9 cellular contexts compared by ENCODE assay signal in the genomic region with DNA sequence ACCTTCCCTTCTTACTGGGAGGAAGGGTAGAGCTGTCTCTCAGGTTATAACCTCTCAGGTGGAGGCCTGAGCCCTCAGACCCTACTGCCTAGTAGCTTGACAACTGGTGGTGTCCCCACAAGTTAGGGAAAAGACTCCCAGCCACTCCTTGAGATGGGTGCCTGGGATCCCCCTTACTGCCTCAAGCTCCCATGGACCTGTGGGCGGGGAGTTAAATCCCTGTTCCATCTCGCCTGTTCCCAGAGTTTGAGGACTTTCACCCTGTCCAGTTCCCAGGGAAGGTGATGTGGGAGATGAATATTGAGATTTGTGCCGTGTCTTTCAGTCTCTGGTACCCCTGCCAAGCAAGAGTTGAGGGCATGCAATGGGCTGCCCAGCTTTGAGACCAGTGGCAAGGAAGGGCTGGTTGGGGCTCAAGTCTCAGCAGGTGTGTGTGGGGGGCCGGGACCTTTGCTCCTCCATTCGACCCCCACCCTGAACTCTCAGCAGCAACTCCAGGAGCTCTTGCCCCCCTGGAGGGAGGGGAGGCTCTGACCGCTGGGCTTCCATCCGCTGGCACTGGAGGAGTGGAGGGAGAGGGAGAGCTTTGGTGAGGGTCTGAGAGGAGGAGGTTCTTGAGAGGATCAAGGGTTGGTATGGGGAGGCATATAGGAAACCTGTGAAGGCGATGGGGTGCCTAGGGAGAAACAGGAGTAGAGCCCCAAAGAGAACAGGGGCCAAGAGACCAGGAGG. TPM values are rescaled to one million over a fixed set of nuclear protein-coding genes. Genes with fewer than 3 reads are reported as not detected.
DNase-seq lines count a peak whose midpoint lies in the region; ATAC-seq and TF ChIP-seq lines count a peak whose summit lies in the region.
"Had no signal": no experiment of that assay in that cellular context is flagged by ENCODE, and none has a peak within 500 bp of the region (broad histone marks: within the 10 kb centered on the region; RNA-seq: fewer than 3 reads in every experiment).

No MANE protein-coding gene starts in this region.

- TF ChIP-seq EP300 in upper lobe of left lung (IDR thresholded peaks at IDR 0.05): no peak

- H3K4me3 Mint-ChIP-seq in activated naive CD4-positive, alpha-beta T cell treated with anti-CD3 and anti-CD28 coated beads, Interleukin-2, amount 50 U/mL, for 24 hours: peak overlapping the region; percentile 95

- H3K27me3 Mint-ChIP-seq in activated naive CD4-positive, alpha-beta T cell treated with anti-CD3 and anti-CD28 coated beads, Interleukin-2, amount 50 U/mL, for 24 hours: no peaks in the 10 kb centered on the region

- 78 to 82% methylated on average over 6 to 8 of the region's 8 CpGs for WGBS in upper lobe of left lung, 2 donors

- H3K4me1 ChIP-seq in mononuclear cell (ENCODE audit: insufficient read depth, low read length) (peaks cover 70% of the 10 kb centered on the region), upper lobe of left lung (peaks cover 68 to 82% (median 76%) of the 10 kb centered on the region in 4 donors)

- peak overlapping the region; percentile 76 for H3K4me3 ChIP-seq in astrocyte of the spinal cord (ENCODE audit: low read depth, low read length)
- H3K4me3 ChIP-seq in mononuclear cell (ENCODE audit: low read length): peak overlapping the region; percentile 96
- H3K4me3 ChIP-seq in upper lobe of left lung: peak overlapping the region in 3 of 4 donors; percentile 72 to 96 (median 80)
- peak overlapping the region in 1 of 2 donors; percentile 68 for H3K4me3 ChIP-seq in foreskin fibroblast (ENCODE audit: low read depth in 1 of 2, low read length in 2 of 2)

- H3K4me1 Mint-ChIP-seq in activated naive CD4-positive, alpha-beta T cell treated with anti-CD3 and anti-CD28 coated beads, Interleukin-2, amount 50 U/mL, for 24 hours: peaks cover 71% of the 10 kb centered on the region

- no peaks in the 10 kb centered on the region for H3K9me3 ChIP-seq in mononuclear cell (ENCODE audit: low read depth, low read length)
- no peaks in the 10 kb centered on the region for H3K9me3 ChIP-seq in upper lobe of left lung
- H3K9me3 ChIP-seq: SJSA1 had no signal

- ATAC-seq in upper lobe of left lung (ENCODE audit: low FRiP score in 2 of 2) (no peak), GM18519 (IDR thresholded peaks at IDR 0.05; ENCODE audit: low FRiP score, unreplicated experiment) (no peak)

- in situ Hi-C loops in astrocyte of the spinal cord (cut with HindIII; ENCODE audit: low sequenced_read_pairs): no loop called here

- TF ChIP-seq CTCF in astrocyte of the spinal cord (IDR thresholded peaks at IDR 0.05; ENCODE audit: low read depth, low read length): no peak
- TF ChIP-seq CTCF in upper lobe of left lung (IDR thresholded peaks at IDR 0.05): no peak
- no peak for TF ChIP-seq CTCF in foreskin fibroblast (IDR thresholded peaks at IDR 0.05; ENCODE audit: low read depth, low read length)

- H3K36me3 ChIP-seq in upper lobe of left lung: peaks cover 0 to 22% (median 11%) of the 10 kb centered on the region in 4 donors

- no peak for TF ChIP-seq POLR2A in upper lobe of left lung (IDR thresholded peaks at IDR 0.05)

- H3K27me3 ChIP-seq in mononuclear cell (ENCODE audit: insufficient read depth, low read length) (no peaks in the 10 kb centered on the region), upper lobe of left lung (no peaks in the 10 kb centered on the region)
- H3K27me3 ChIP-seq: SJSA1 had no signal

- H3K27ac ChIP-seq in upper lobe of left lung: peak overlapping the region; percentile 93 to 98 (median 96)

- peak overlapping the region; percentile 97 for H3K27ac Mint-ChIP-seq in activated naive CD4-positive, alpha-beta T cell treated with anti-CD3 and anti-CD28 coated beads, Interleukin-2, amount 50 U/mL, for 24 hours

- H3K36me3 Mint-ChIP-seq in activated naive CD4-positive, alpha-beta T cell treated with anti-CD3 and anti-CD28 coated beads, Interleukin-2, amount 50 U/mL, for 24 hours: peaks cover 13% of the 10 kb centered on the region

- no peaks in the 10 kb centered on the region for H3K9me3 Mint-ChIP-seq in activated naive CD4-positive, alpha-beta T cell treated with anti-CD3 and anti-CD28 coated beads, Interleukin-2, amount 50 U/mL, for 24 hours

- no peak for DNase-seq in activated naive CD4-positive, alpha-beta T cell treated with anti-CD3 and anti-CD28 coated beads, Interleukin-2, amount 50 U/mL, for 16 hours
- DNase-seq in astrocyte of the spinal cord (ENCODE audit: low read depth, low spot score): no peak
- DNase-seq in upper lobe of left lung: no peak
- no peak for DNase-seq in NK-92 treated with Interleukin-12 subunit alpha and Interleukin-12 subunit beta, amount 100 ng/mL, for 24 hours (lab: John Stamatoyannopoulos, UW)
- DNase-seq in foreskin fibroblast: no peak

RNA-seq across cellular contexts. Expression of a gene that starts 1.1 kb away (rescaled TPM):
- 49.5 TPM for total RNA-seq in mononuclear cell
- total RNA-seq in upper lobe of left lung: 100 to 1,000 TPM in 1 of 6 donors, 10 to 100 TPM in 5; 78.6 to 147 (median 93.4) TPM

RNA-seq across cellular contexts. Expression of a gene that starts 1.3 kb away (rescaled TPM):
- total RNA-seq in mononuclear cell (131 TPM), upper lobe of left lung (10 to 100 TPM; 18.9 to 80.4 (median 30.6) TPM)

RNA-seq across cellular contexts. Expression of a gene that starts 7.1 kb away (rescaled TPM):
- total RNA-seq in mononuclear cell (1.5 TPM), upper lobe of left lung (1,000 to 10,000 TPM in 5 of 6 donors, 100 to 1,000 TPM in 1; 543 to 2,806 (median 1,294) TPM)

RNA-seq across cellular contexts. Expression of a gene that starts 12.9 kb away (rescaled TPM):
- total RNA-seq in mononuclear cell: 13.2 TPM
- total RNA-seq in upper lobe of left lung: 10 to 100 TPM; 23.0 to 73.6 (median 59.1) TPM

RNA-seq across cellular contexts. Expression of a gene that starts 15.2 kb away (rescaled TPM):
- total RNA-seq in mononuclear cell (12.9 TPM), upper lobe of left lung (10 to 100 TPM; 25.9 to 54.5 (median 32.6) TPM)

Comparison
In these comparisons a context has a peak if more than half of its experiments do, and no peak if none do; other contexts are left out.
1. RNA of a gene that starts 7.1 kb away (total RNA-seq): 543 to 2,806 TPM in upper lobe of left lung; 1.5 TPM in mononuclear cell (single experiment); every median in the first group is over 100 times any median in the second.